In the genomic region with DNA sequence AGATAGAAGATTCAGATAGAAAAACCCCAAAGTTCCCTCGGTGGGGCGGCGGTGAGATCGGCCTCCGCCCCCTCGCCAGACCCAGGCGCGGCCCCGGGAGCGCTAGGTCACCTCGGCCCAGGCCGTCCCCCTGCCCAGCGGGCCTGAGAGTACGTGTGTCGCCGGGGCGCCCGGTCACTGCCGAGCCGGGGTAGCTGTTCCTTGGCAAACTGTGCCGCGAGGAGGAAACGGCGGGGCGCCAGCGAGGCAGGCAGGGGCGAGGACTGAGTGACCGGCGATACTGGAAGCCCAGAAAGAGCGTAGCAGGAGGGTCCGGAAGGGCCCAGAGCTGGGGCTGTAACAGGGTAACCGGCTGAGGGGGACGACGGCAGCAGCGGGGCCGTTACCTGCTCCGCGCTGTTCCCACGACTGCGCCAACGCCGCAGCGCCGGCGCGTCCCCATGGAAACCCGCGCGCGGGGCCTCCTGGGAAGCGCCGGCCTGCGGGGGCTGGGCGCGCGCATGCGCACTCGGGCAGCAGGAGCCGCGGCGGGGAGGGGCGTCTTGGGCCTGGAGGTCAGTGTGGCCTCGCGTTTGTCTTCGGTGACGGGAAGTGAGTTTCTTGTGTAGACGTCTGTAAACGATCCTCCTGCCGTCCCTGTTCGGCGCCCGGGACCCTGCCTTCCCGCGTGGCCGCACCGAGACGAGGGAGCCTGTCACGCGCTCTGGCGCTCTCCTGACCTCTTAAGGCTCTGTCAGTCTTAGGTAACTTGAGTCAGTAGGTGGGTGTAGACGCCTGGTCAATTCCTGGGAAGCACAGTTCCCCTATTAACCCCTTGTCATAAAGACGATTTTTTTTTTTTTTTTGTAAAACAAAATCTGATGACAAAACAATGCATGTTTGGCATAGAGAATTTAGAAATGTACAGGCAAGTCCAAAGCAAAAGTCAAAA, we compare ENCODE assay signal across 1 cellular context.
A peak's percentile ranks its signal among the peaks of the same experiment; 100 is the strongest.
TF ChIP-seq lines count a peak whose summit lies in the region.

A gene (minus strand): TSS at position 440 of the 931 bp plus-strand sequence. CDS start 17,285 bp downstream, outside the sequence.

TF ChIP-seq in K562, 482 proteins besides CTCF, POLR2A, EP300 and RAD21 (continued from another document and continues in another):
- TF ChIP-seq, protein P1, sequence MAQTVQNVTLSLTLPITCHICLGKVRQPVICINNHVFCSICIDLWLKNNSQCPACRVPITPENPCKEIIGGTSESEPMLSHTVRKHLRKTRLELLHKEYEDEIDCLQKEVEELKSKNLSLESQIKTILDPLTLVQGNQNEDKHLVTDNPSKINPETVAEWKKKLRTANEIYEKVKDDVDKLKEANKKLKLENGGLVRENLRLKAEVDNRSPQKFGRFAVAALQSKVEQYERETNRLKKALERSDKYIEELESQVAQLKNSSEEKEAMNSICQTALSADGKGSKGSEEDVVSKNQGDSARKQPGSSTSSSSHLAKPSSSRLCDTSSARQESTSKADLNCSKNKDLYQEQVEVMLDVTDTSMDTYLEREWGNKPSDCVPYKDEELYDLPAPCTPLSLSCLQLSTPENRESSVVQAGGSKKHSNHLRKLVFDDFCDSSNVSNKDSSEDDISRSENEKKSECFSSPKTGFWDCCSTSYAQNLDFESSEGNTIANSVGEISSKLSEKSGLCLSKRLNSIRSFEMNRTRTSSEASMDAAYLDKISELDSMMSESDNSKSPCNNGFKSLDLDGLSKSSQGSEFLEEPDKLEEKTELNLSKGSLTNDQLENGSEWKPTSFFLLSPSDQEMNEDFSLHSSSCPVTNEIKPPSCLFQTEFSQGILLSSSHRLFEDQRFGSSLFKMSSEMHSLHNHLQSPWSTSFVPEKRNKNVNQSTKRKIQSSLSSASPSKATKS (CRISPR knock-in tag; IDR thresholded peaks at IDR 0.05), result no peak
- no peak for TF ChIP-seq ELF2 (CRISPR knock-in tag; IDR thresholded peaks at IDR 0.05)
- TF ChIP-seq, protein P2, sequence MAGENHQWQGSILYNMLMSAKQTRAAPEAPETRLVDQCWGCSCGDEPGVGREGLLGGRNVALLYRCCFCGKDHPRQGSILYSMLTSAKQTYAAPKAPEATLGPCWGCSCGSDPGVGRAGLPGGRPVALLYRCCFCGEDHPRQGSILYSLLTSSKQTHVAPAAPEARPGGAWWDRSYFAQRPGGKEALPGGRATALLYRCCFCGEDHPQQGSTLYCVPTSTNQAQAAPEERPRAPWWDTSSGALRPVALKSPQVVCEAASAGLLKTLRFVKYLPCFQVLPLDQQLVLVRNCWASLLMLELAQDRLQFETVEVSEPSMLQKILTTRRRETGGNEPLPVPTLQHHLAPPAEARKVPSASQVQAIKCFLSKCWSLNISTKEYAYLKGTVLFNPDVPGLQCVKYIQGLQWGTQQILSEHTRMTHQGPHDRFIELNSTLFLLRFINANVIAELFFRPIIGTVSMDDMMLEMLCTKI (IDR thresholded peaks at IDR 0.05; ENCODE audit: partially characterized antibody), result no peak
- TF ChIP-seq GTF2A2 (tag; IDR thresholded peaks at IDR 0.05), result no peak
- TF ChIP-seq ZNF146 (CRISPR knock-in tag; IDR thresholded peaks at IDR 0.05; ENCODE audit: unreplicated experiment), result no peak
- TF ChIP-seq KDM1A (IDR thresholded peaks at IDR 0.05), result no peak
- no peak for TF ChIP-seq MCM3 (IDR thresholded peaks at IDR 0.05)
- no peak for TF ChIP-seq HDGF (IDR thresholded peaks at IDR 0.05)
- TF ChIP-seq, protein P3, sequence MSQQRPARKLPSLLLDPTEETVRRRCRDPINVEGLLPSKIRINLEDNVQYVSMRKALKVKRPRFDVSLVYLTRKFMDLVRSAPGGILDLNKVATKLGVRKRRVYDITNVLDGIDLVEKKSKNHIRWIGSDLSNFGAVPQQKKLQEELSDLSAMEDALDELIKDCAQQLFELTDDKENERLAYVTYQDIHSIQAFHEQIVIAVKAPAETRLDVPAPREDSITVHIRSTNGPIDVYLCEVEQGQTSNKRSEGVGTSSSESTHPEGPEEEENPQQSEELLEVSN (IDR thresholded peaks at IDR 0.05; ENCODE audit: borderline replicate concordance in 1 of 2, extremely low read depth in 1 of 2, insufficient read depth in 1 of 2, insufficient read length in 1 of 2, low read depth in 1 of 2, low read length in 1 of 2, poor library complexity in 1 of 2, severe bottlenecking in 1 of 2), result peak; percentile 94 to 97
- no peak for TF ChIP-seq CEBPG (CRISPR knock-in tag; IDR thresholded peaks at IDR 0.05)
- TF ChIP-seq CEBPG (tag; conservative IDR thresholded peaks at IDR 0.05 in 1 of 2, IDR thresholded peaks at IDR 0.05 in 1 of 2), result no peak
- TF ChIP-seq, protein P4, sequence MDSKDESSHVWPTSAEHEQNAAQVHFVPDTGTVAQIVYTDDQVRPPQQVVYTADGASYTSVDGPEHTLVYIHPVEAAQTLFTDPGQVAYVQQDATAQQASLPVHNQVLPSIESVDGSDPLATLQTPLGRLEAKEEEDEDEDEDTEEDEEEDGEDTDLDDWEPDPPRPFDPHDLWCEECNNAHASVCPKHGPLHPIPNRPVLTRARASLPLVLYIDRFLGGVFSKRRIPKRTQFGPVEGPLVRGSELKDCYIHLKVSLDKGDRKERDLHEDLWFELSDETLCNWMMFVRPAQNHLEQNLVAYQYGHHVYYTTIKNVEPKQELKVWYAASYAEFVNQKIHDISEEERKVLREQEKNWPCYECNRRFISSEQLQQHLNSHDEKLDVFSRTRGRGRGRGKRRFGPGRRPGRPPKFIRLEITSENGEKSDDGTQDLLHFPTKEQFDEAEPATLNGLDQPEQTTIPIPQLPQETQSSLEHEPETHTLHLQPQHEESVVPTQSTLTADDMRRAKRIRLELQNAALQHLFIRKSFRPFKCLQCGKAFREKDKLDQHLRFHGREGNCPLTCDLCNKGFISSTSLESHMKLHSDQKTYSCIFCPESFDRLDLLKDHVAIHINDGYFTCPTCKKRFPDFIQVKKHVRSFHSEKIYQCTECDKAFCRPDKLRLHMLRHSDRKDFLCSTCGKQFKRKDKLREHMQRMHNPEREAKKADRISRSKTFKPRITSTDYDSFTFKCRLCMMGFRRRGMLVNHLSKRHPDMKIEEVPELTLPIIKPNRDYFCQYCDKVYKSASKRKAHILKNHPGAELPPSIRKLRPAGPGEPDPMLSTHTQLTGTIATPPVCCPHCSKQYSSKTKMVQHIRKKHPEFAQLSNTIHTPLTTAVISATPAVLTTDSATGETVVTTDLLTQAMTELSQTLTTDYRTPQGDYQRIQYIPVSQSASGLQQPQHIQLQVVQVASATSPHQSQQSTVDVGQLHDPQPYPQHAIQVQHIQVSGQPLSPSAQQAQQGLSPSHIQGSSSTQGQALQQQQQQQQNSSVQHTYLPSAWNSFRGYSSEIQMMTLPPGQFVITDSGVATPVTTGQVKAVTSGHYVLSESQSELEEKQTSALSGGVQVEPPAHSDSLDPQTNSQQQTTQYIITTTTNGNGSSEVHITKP (IDR thresholded peaks at IDR 0.05; ENCODE audit: partially characterized antibody), result peak; percentile 12
- peak in 1 of 2 experiments; percentile 97; a peak in 3 of 4 replicates for TF ChIP-seq HDAC1 (IDR thresholded peaks at IDR 0.05)
- TF ChIP-seq PHTF2 (CRISPR knock-in tag; IDR thresholded peaks at IDR 0.05), result no peak
- TF ChIP-seq POLR2AphosphoS5 (IDR thresholded peaks at IDR 0.05; ENCODE audit: control insufficient read depth, insufficient read depth, low read depth, low read length), result peak; percentile 71; the same call in 1 of the 2 replicates
- TF ChIP-seq SMARCB1 (IDR thresholded peaks at IDR 0.05; ENCODE audit: insufficient read length, low read depth), result no peak
- TF ChIP-seq, protein P5, sequence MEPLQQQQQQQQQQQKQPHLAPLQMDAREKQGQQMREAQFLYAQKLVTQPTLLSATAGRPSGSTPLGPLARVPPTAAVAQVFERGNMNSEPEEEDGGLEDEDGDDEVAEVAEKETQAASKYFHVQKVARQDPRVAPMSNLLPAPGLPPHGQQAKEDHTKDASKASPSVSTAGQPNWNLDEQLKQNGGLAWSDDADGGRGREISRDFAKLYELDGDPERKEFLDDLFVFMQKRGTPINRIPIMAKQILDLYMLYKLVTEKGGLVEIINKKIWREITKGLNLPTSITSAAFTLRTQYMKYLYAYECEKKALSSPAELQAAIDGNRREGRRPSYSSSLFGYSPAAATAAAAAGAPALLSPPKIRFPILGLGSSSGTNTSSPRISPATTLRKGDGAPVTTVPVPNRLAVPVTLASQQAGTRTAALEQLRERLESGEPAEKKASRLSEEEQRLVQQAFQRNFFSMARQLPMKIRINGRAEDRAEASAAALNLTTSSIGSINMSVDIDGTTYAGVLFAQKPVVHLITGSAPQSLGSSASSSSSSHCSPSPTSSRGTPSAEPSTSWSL (CRISPR knock-in tag; IDR thresholded peaks at IDR 0.05; ENCODE audit: borderline replicate concordance), result no peak
- TF ChIP-seq MECOM (CRISPR knock-in tag; IDR thresholded peaks at IDR 0.05), result peak; percentile 55; the same call in 1 of the 2 replicates
- peak in 1 of 2 experiments; percentile 44; a peak in 1 of 4 replicates for TF ChIP-seq SRF (CRISPR knock-in tag; IDR thresholded peaks at IDR 0.05)
- no peak for TF ChIP-seq ILK (tag; IDR thresholded peaks at IDR 0.05; ENCODE audit: borderline replicate concordance, low read depth)
- TF ChIP-seq, protein P6, sequence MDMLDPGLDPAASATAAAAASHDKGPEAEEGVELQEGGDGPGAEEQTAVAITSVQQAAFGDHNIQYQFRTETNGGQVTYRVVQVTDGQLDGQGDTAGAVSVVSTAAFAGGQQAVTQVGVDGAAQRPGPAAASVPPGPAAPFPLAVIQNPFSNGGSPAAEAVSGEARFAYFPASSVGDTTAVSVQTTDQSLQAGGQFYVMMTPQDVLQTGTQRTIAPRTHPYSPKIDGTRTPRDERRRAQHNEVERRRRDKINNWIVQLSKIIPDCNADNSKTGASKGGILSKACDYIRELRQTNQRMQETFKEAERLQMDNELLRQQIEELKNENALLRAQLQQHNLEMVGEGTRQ (CRISPR knock-in tag; IDR thresholded peaks at IDR 0.05), result no peak
- no peak; the same call in 1 of the 2 replicates for TF ChIP-seq TEAD4 (IDR thresholded peaks at IDR 0.05; ENCODE audit: low read length)
- no peak for TF ChIP-seq TEAD4 (CRISPR knock-in tag; IDR thresholded peaks at IDR 0.05; ENCODE audit: borderline replicate concordance)
- peak; percentile 60 for TF ChIP-seq TAF1 (IDR thresholded peaks at IDR 0.05; ENCODE audit: control insufficient read depth, extremely low read depth, insufficient read depth, low read length, severe bottlenecking)
- TF ChIP-seq ASH1L (IDR thresholded peaks at IDR 0.05; ENCODE audit: borderline replicate concordance, low read depth, partially characterized antibody), result no peak
- peak; percentile 65; the same call in 1 of the 2 replicates for TF ChIP-seq ZNF75A (CRISPR knock-in tag; IDR thresholded peaks at IDR 0.05)
- peak; percentile 53; the same call in 1 of the 2 replicates for TF ChIP-seq NR1H2 (CRISPR knock-in tag; IDR thresholded peaks at IDR 0.05)
- 0 out of 2 replicates have a peak, but pooled peaks have one; percentile 44 for TF ChIP-seq MEF2D (tag; conservative IDR thresholded peaks at IDR 0.05; ENCODE audit: low read depth)
- TF ChIP-seq SIRT6 (IDR thresholded peaks at IDR 0.05; ENCODE audit: low read depth, low read length), result no peak
- TF ChIP-seq HNRNPK (IDR thresholded peaks at IDR 0.05; ENCODE audit: low read depth, low read length, poor library complexity, severe bottlenecking), result peak; percentile 45
- TF ChIP-seq, protein P7, sequence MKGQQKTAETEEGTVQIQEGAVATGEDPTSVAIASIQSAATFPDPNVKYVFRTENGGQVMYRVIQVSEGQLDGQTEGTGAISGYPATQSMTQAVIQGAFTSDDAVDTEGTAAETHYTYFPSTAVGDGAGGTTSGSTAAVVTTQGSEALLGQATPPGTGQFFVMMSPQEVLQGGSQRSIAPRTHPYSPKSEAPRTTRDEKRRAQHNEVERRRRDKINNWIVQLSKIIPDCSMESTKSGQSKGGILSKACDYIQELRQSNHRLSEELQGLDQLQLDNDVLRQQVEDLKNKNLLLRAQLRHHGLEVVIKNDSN (CRISPR knock-in tag; IDR thresholded peaks at IDR 0.05), result peak; percentile 42; the same call in 1 of the 2 replicates
- TF ChIP-seq ZNF584 (CRISPR knock-in tag; IDR thresholded peaks at IDR 0.05; ENCODE audit: low read depth), result no peak; the same call in 1 of the 2 replicates
- no peak for TF ChIP-seq ZNF699 (CRISPR knock-in tag; IDR thresholded peaks at IDR 0.05; ENCODE audit: insufficient replicate concordance)
- TF ChIP-seq, protein P8, sequence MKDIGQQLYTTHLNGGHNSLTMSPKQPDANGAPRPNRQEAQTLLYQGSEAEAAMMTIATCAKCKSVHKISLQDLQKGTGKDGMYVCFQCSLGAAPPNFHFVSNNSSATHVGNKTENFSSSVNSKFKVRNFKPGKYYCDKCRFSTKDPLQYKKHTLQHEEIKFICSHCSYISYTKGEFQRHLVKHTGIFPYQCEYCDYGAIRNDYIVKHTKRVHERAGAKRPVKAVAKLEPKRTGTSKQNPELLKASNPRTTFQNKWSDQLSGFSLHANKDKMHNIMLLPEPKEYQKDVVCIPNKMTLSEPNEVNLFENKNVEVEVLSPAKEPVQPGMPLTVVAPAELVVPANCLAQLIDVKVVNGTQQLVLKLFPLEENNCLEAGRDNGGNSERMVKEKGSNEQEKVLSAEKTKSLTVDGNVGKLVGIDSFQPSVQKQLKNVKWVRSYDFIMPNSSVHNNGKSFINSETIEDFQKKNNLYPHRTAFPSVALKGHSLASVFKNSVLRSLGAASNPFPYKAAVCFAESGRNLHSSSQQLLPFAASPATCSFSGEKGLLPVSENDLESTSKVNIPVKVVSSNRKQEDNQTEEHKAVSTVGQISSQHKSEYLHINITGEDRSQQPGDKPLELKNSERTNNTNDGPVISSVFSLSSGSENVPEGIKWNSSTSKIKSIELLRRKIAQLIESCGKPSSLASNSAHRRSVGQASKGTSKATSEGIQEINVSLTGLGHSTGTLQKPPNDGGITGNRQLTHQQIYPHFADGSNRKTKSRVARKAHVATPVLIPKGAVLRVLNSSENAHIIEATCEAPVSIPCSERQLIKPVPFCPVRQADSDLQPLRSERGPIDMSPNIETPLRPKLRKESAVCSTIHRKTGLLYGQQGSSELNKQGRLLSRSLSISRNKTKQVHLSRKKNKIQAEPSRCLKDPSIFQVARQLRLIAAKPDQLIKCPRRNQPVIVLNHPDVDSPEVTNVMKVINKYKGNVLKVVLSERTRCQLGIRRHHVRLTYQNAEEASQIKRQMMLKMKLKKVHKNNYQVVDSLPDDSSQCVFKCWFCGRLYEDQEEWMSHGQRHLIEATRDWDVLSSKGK (CRISPR knock-in tag; IDR thresholded peaks at IDR 0.05), result no peak
- peak; percentile 17; the same call in 1 of the 2 replicates for TF ChIP-seq NFIC (IDR thresholded peaks at IDR 0.05)
- TF ChIP-seq, protein P9, sequence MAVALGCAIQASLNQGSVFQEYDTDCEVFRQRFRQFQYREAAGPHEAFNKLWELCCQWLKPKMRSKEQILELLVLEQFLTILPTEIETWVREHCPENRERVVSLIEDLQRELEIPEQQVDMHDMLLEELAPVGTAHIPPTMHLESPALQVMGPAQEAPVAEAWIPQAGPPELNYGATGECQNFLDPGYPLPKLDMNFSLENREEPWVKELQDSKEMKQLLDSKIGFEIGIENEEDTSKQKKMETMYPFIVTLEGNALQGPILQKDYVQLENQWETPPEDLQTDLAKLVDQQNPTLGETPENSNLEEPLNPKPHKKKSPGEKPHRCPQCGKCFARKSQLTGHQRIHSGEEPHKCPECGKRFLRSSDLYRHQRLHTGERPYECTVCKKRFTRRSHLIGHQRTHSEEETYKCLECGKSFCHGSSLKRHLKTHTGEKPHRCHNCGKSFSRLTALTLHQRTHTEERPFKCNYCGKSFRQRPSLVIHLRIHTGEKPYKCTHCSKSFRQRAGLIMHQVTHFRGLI (CRISPR knock-in tag; IDR thresholded peaks at IDR 0.05), result no peak
- peak; percentile 55; the same call in 1 of the 2 replicates for TF ChIP-seq JUN (IDR thresholded peaks at IDR 0.05; ENCODE audit: borderline replicate concordance, low read depth, low read length)
- no peak for TF ChIP-seq JUN (CRISPR knock-in tag; IDR thresholded peaks at IDR 0.05; ENCODE audit: borderline replicate concordance)
- peak; percentile 98 for TF ChIP-seq CXXC5 (CRISPR knock-in tag; IDR thresholded peaks at IDR 0.05)
- TF ChIP-seq SMARCC2 (IDR thresholded peaks at IDR 0.05; ENCODE audit: low read depth), result no peak
- TF ChIP-seq FOXA1 (IDR thresholded peaks at IDR 0.05; ENCODE audit: borderline replicate concordance), result no peak
- TF ChIP-seq ETV1 (tag; conservative IDR thresholded peaks at IDR 0.05; ENCODE audit: low read depth), result peak; percentile 54
- TF ChIP-seq KDM5B (IDR thresholded peaks at IDR 0.05; ENCODE audit: insufficient replicate concordance, low read depth, low read length), result peak; percentile 86
